Comparison of ENCODE assay signal across 15 cellular contexts in the genomic region with DNA sequence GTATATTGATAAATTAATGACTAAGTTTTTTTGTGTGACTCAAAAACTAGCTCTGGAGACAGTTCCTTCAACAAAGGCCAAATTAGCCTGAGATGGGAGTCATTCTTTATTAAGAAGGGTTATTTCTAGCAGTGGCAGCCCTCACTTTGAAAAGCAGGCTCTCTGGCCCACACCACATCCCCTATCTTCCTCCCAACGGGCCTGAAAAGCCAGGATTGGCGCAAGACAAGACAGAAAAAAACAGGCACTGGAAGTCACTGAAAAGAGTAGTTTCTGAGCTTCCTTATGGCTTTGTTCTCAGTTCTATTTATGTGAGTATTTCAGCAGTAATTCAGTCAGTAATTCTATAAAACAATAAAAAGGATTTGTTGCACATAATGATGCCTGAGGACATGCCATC.
DNase-seq lines count a peak whose midpoint lies in the region; ATAC-seq and TF ChIP-seq lines count a peak whose summit lies in the region.
"Had no signal": no experiment of that assay in that cellular context is flagged by ENCODE, and none has a peak within 500 bp of the region (broad histone marks: within the 10 kb centered on the region; RNA-seq: fewer than 3 reads in every experiment).

No MANE protein-coding gene starts in this region.

- POLR2A ChIA-PET in PC-9 (lab: Charles Lee; ENCODE audit: unreplicated experiment): no interaction called here

- in situ Hi-C loops in ACHN (cut with HindIII; ENCODE audit: low pct_ligation_motif_present, low pct_unique_long_range_greater_than_20kb, low sequenced_read_pairs): no loop called here

- peak overlapping the region; percentile 34 to 93 (median 87); a peak in 21 of 22 replicates for H3K27ac ChIP-seq in BLaER1 treated with 17β-estradiol and CSF1 and Interleukin-3, amounts not matched to agents 10 nM and 100 nM
- 0 out of 2 replicates have a peak overlapping the region, but pooled peaks have one; percentile 32 for H3K27ac ChIP-seq in PC-9
- peak overlapping the region; percentile 90 for H3K27ac ChIP-seq in osteoblast (ENCODE audit: low read depth, low read length)

- peaks cover 0 to 27% (median 15%) of the 10 kb centered on the region in 11 experiments; a peak in 15 of 22 replicates for H3K9me3 ChIP-seq in BLaER1 treated with 17β-estradiol and CSF1 and Interleukin-3, amounts not matched to agents 10 nM and 100 nM (replicated peaks in 1 of 11)
- no peaks in the 10 kb centered on the region for H3K9me3 ChIP-seq in PC-9 (ENCODE audit: insufficient read depth, low read depth)
- no peaks in the 10 kb centered on the region for H3K9me3 ChIP-seq in osteoblast (ENCODE audit: low read depth, low read length)

- peak overlapping the region; percentile 65 to 90 (median 77) for H3K4me2 ChIP-seq in BLaER1 treated with 17β-estradiol and CSF1 and Interleukin-3, amounts not matched to agents 10 nM and 100 nM
- H3K4me2 ChIP-seq in PC-9: no peak overlapping the region
- peak overlapping the region; percentile 62 for H3K4me2 ChIP-seq in osteoblast (ENCODE audit: insufficient read depth, low read length)

- H3K9ac ChIP-seq in BLaER1 treated with 17β-estradiol and CSF1 and Interleukin-3, amounts not matched to agents 10 nM and 100 nM: peak overlapping the region; percentile 9 to 76 (median 69); a peak in 21 of 22 replicates

- H2AFZ ChIP-seq in PC-9 (no peak overlapping the region), osteoblast (ENCODE audit: low read length) (peak overlapping the region; percentile 58)

- H3K4me3 ChIP-seq in BLaER1 treated with 17β-estradiol and CSF1 and Interleukin-3, amounts not matched to agents 10 nM and 100 nM: peak overlapping the region in 7 of 10 experiments; percentile 20 to 51 (median 44); a peak in 10 of 20 replicates
- H3K4me3 ChIP-seq in PC-9 (no peak overlapping the region), osteoblast (ENCODE audit: insufficient read depth, low read length) (no peak overlapping the region)
- H3K4me3 ChIP-seq: skin epidermis had no signal

- H3K27me3 ChIP-seq in BLaER1 treated with 17β-estradiol and CSF1 and Interleukin-3, amounts not matched to agents 10 nM and 100 nM: no peaks in the 10 kb centered on the region
- no peaks in the 10 kb centered on the region for H3K27me3 ChIP-seq in PC-9 (ENCODE audit: insufficient read depth, low read depth)
- no peaks in the 10 kb centered on the region for H3K27me3 ChIP-seq in osteoblast (ENCODE audit: insufficient read depth, low read length)

- no peaks in the 10 kb centered on the region for H3K9me2 ChIP-seq in PC-9 (ENCODE audit: insufficient read depth)

- CTCF ChIA-PET in PC-9 (lab: Charles Lee): no interaction called here

- peaks cover 48 to 76% (median 67%) of the 10 kb centered on the region in 10 experiments for H3K4me1 ChIP-seq in BLaER1 treated with 17β-estradiol and CSF1 and Interleukin-3, amounts not matched to agents 10 nM and 100 nM
- H3K4me1 ChIP-seq in PC-9 (replicated peaks; ENCODE audit: insufficient read depth) (no peaks in the 10 kb centered on the region), osteoblast (ENCODE audit: insufficient read depth, low read length) (peaks cover 31% of the 10 kb centered on the region)

- H4K20me1 ChIP-seq in BLaER1 treated with 17β-estradiol and CSF1 and Interleukin-3, amounts not matched to agents 10 nM and 100 nM: no peaks in the 10 kb centered on the region
- no peaks in the 10 kb centered on the region for H4K20me1 ChIP-seq in PC-9 (ENCODE audit: insufficient read depth)
- H4K20me1 ChIP-seq in osteoblast (ENCODE audit: insufficient read depth, low read length): no peaks in the 10 kb centered on the region

- H3F3A ChIP-seq in PC-9 (ENCODE audit: insufficient read depth, low read depth): no peaks in the 10 kb centered on the region

- no TSS peak for BruUV-seq in PC-9 (replicated peaks; lab: Mats Ljungman, UMichigan)

- peak; percentile 85 for ATAC-seq in Right ventricle myocardium superior (ENCODE audit: poor library complexity)

- DNase-seq in PC-9 (no peak), Right ventricle myocardium superior (no peak), osteoblast (ENCODE audit: insufficient read length, low spot score, missing footprints) (no peak), ACHN (no peak), T-helper 2 cell (no peak), NCI-H345 (lab: John Stamatoyannopoulos, UW) (no peak), midbrain (lab: John Stamatoyannopoulos, UW) (no peak)
- DNase-seq: activated CD4-positive, alpha-beta T cell treated with anti-CD3 and anti-CD28 coated beads, Interleukin-2, amount 10 ng/mL, durations not matched to agents 24 days and 14 days; activated gamma-delta T cell; CD4-positive, alpha-beta T cell; DMS153; effector memory CD8-positive, alpha-beta T cell; NCI-H1930 had no signal

- H3K36me3 ChIP-seq in BLaER1 treated with 17β-estradiol and CSF1 and Interleukin-3, amounts not matched to agents 10 nM and 100 nM: peaks cover 0 to 11% (median 7%) of the 10 kb centered on the region in 11 experiments; a peak in 7 of 22 replicates
- no peaks in the 10 kb centered on the region for H3K36me3 ChIP-seq in PC-9 (ENCODE audit: low read depth)
- no peaks in the 10 kb centered on the region for H3K36me3 ChIP-seq in osteoblast (ENCODE audit: insufficient read depth, low read length)

- H3K79me2 ChIP-seq in PC-9 (ENCODE audit: low read depth) (no peaks in the 10 kb centered on the region), osteoblast (ENCODE audit: insufficient read depth, low read length) (no peaks in the 10 kb centered on the region)

- intact Hi-C loops in PC-9 (cut with micrococcal nuclease; ENCODE audit: unreplicated experiment) (no loop called here), Right ventricle myocardium superior (cut with DNase I) (no loop called here)

- TF ChIP-seq CTCF in PC-9 (conservative IDR thresholded peaks at IDR 0.05) (no peak), osteoblast (IDR thresholded peaks at IDR 0.05; ENCODE audit: extremely low read depth, low read depth, low read length) (no peak)

Comparison
In these comparisons a context has a peak if more than half of its experiments do, and no peak if none do; other contexts are left out.
1. H3K27ac ChIP-seq: peak in every context shown above with its lines; median percentile 90 in osteoblast; 87 in BLaER1 treated with 17β-estradiol and CSF1 and Interleukin-3, amounts not matched to agents 10 nM and 100 nM; 32 in PC-9.
2. H3K4me3 ChIP-seq: peak in BLaER1 treated with 17β-estradiol and CSF1 and Interleukin-3, amounts not matched to agents 10 nM and 100 nM (7 of 10); none in PC-9 (single experiment) and osteoblast (single experiment).